In genomic region chr2:218326315-218326714, GRCh38 we compare ENCODE assay signal across 16 cellular contexts. TPM values are rescaled to one million over a fixed set of nuclear protein-coding genes. Genes with fewer than 3 reads are reported as not detected.
"Had no signal": no experiment of that assay in that cellular context is flagged by ENCODE, and none has a peak within 500 bp of the region (broad histone marks: within the 10 kb centered on the region; RNA-seq: fewer than 3 reads in every experiment).

No MANE protein-coding gene starts in this region.

- H3K27ac ChIP-seq: adrenal gland, dorsolateral prefrontal cortex, tibial nerve, vagina had no signal

- H3K9me3 ChIP-seq: adrenal gland, left lung, tibial nerve, vagina had no signal

- H3K36me3 Mint-ChIP-seq: activated naive CD4-positive, alpha-beta T cell treated with anti-CD3 and anti-CD28 coated beads, Interleukin-2, amount 10 ng/mL, durations not matched to agents 7 days and 5 days; memory B cell; T-cell had no signal

- H3K4me3 Mint-ChIP-seq: activated naive CD4-positive, alpha-beta T cell treated with anti-CD3 and anti-CD28 coated beads, Interleukin-2, amount 10 ng/mL, durations not matched to agents 7 days and 5 days; endodermal cell; memory B cell had no signal

- H3K27ac Mint-ChIP-seq: activated naive CD4-positive, alpha-beta T cell treated with anti-CD3 and anti-CD28 coated beads, Interleukin-2, amount 10 ng/mL, durations not matched to agents 7 days and 5 days; endodermal cell; memory B cell; T-cell had no signal

- H3K36me3 ChIP-seq: adrenal gland, left lung, tibial nerve, vagina had no signal

- DNase-seq: activated CD4-positive, alpha-beta T cell treated with anti-CD3 and anti-CD28 coated beads, Interleukin-2, amount 50 U/mL, for 4 hours; activated CD4-positive, CD25-positive, alpha-beta regulatory T cell treated with anti-CD3 and anti-CD28 coated beads, Interleukin-2, amount 50 U/mL, for 72 hours; activated naive CD4-positive, alpha-beta T cell treated with anti-CD3 and anti-CD28 coated beads, Interleukin-2, amount 10 ng/mL, durations not matched to agents 7 days and 5 days; adrenal gland; dorsolateral prefrontal cortex; endodermal cell; left lung; stimulated activated CD4-positive, alpha-beta T cell treated with anti-CD3 and anti-CD28 coated beads, Interleukin-4, amount 100 ng/mL, for 1 hour; substantia nigra; T-cell had no signal

- H3K4me3 ChIP-seq: adrenal gland, dorsolateral prefrontal cortex, tibial nerve, vagina had no signal

- H3K27me3 ChIP-seq: adrenal gland, dorsolateral prefrontal cortex, left lung, tibial nerve, vagina had no signal

- H3K9me3 Mint-ChIP-seq: activated naive CD4-positive, alpha-beta T cell treated with anti-CD3 and anti-CD28 coated beads, Interleukin-2, amount 10 ng/mL, durations not matched to agents 7 days and 5 days; endodermal cell; memory B cell; T-cell had no signal

- ATAC-seq: left lung had no signal

RNA-seq across cellular contexts. Expression of gene CATIP, which starts 30.3 kb away (rescaled TPM):
- total RNA-seq: epithelial cell of proximal tubule, frontal cortex, T-cell, tibial nerve, vagina had no signal
- polyA plus RNA-seq: keratinocyte had no signal

RNA-seq across cellular contexts. Expression of gene SLC11A1, which starts 55.8 kb away (rescaled TPM):
- total RNA-seq: epithelial cell of proximal tubule had no signal
